In the genomic region with DNA sequence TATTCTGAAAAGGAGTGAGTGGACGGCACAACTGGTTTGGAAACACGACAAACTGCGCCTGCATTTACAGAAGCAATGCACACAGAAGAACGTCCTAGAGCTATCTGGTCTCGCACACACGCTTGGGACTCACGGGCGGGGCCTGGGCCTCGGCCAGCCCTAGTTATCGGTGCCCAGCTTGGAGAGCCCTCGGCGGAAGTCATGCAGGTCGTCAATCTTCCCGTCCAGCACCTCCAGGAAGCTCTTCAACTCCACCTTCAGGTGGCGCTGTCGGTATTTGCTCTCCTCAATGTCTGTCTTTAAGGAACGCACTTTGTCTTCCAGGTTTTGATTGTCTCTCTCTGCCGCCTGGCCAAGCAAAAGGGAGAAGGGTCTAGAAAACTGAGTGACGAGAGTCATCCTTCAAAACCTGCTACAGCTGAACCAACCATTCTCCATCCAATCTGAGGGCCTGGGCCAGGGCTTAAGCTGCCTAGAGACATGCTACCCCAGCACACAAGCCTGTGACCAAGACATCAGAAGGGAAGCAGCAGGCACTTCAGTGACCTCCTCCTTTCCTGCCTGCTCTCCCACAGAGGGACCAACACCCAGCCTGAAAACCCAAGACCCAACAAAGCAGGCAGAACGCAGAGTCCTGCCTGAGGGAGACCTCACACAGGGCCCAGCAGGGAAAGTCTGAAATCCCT, we compare ENCODE assay signal across 1 cellular context.
TF ChIP-seq lines count a peak whose summit lies in the region.

No MANE protein-coding gene starts in this region.

TF ChIP-seq in HepG2, 621 proteins besides CTCF, POLR2A, EP300 and RAD21 (continued from another document and continues in another):
- TF ChIP-seq ASH2L (IDR thresholded peaks at IDR 0.05; ENCODE audit: insufficient read length, low read depth, low read length) (no peak), TBX2 (CRISPR knock-in tag; IDR thresholded peaks at IDR 0.05; ENCODE audit: borderline replicate concordance) (peak; percentile 39; the same call in 1 of the 2 replicates), ZNF224 (CRISPR knock-in tag; IDR thresholded peaks at IDR 0.05) (no peak), ZKSCAN8 (CRISPR knock-in tag; IDR thresholded peaks at IDR 0.05; ENCODE audit: borderline replicate concordance) (no peak), MAFG (CRISPR knock-in tag; IDR thresholded peaks at IDR 0.05) (no peak), IRF2 (CRISPR knock-in tag; IDR thresholded peaks at IDR 0.05) (peak; percentile 31; the same call in 1 of the 2 replicates), KAT8 (CRISPR knock-in tag; IDR thresholded peaks at IDR 0.05) (peak; percentile 42; the same call in 1 of the 2 replicates), SMC3 (IDR thresholded peaks at IDR 0.05; ENCODE audit: low read length) (peak; percentile 75), STAG1 (CRISPR knock-in tag; IDR thresholded peaks at IDR 0.05) (peak; percentile 84), SALL1 (CRISPR knock-in tag; IDR thresholded peaks at IDR 0.05) (peak; percentile 54; the same call in 1 of the 2 replicates), CCDC6 (CRISPR knock-in tag; IDR thresholded peaks at IDR 0.05) (no peak), ZNF34 (CRISPR knock-in tag; IDR thresholded peaks at IDR 0.05; ENCODE audit: borderline replicate concordance) (no peak), ZNF629 (CRISPR knock-in tag; conservative IDR thresholded peaks at IDR 0.05) (no peak), ZNF768 (CRISPR knock-in tag; IDR thresholded peaks at IDR 0.05) (no peak), ZFX (CRISPR knock-in tag; IDR thresholded peaks at IDR 0.05; ENCODE audit: low read depth) (peak; percentile 20; the same call in 1 of the 2 replicates), MAFF (IDR thresholded peaks at IDR 0.05; ENCODE audit: low read depth, low read length) (no peak), HOXA5 (CRISPR knock-in tag; IDR thresholded peaks at IDR 0.05) (0 out of 2 replicates have a peak, but pooled peaks have one; percentile 43), KDM2A (CRISPR knock-in tag; IDR thresholded peaks at IDR 0.05; ENCODE audit: borderline replicate concordance, low read depth) (peak; percentile 48; the same call in 1 of the 2 replicates), GTF2F1 (IDR thresholded peaks at IDR 0.05; ENCODE audit: low read length) (no peak), GABPB1 (CRISPR knock-in tag; IDR thresholded peaks at IDR 0.05) (peak; percentile 72), THAP11 (CRISPR knock-in tag; IDR thresholded peaks at IDR 0.05) (peak; percentile 22; the same call in 1 of the 2 replicates), SP4 (CRISPR knock-in tag; IDR thresholded peaks at IDR 0.05) (peak; percentile 38; the same call in 1 of the 2 replicates), SP1 (IDR thresholded peaks at IDR 0.05) (no peak), SP1 (CRISPR knock-in tag; IDR thresholded peaks at IDR 0.05) (no peak), SOX5 (CRISPR knock-in tag; IDR thresholded peaks at IDR 0.05; ENCODE audit: borderline replicate concordance) (0 out of 2 replicates have a peak, but pooled peaks have one; percentile 40), FOXK1 (CRISPR knock-in tag; IDR thresholded peaks at IDR 0.05; ENCODE audit: borderline replicate concordance, low read depth) (0 out of 2 replicates have a peak, but pooled peaks have one; percentile 32), KLF16 (CRISPR knock-in tag; IDR thresholded peaks at IDR 0.05) (0 out of 4 replicates have a peak, but pooled peaks of 1 of the 2 experiments have one; percentile 37), NR2F1 (CRISPR knock-in tag; IDR thresholded peaks at IDR 0.05) (no peak), HNF4A (CRISPR knock-in tag; IDR thresholded peaks at IDR 0.05) (no peak), POLR2AphosphoS5 (IDR thresholded peaks at IDR 0.05; ENCODE audit: low read depth, low read length) (no peak)
- TF ChIP-seq, protein P1, sequence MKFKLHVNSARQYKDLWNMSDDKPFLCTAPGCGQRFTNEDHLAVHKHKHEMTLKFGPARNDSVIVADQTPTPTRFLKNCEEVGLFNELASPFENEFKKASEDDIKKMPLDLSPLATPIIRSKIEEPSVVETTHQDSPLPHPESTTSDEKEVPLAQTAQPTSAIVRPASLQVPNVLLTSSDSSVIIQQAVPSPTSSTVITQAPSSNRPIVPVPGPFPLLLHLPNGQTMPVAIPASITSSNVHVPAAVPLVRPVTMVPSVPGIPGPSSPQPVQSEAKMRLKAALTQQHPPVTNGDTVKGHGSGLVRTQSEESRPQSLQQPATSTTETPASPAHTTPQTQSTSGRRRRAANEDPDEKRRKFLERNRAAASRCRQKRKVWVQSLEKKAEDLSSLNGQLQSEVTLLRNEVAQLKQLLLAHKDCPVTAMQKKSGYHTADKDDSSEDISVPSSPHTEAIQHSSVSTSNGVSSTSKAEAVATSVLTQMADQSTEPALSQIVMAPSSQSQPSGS (CRISPR knock-in tag; IDR thresholded peaks at IDR 0.05): 0 out of 2 replicates have a peak, but pooled peaks have one; percentile 15
- TF ChIP-seq, protein P2, sequence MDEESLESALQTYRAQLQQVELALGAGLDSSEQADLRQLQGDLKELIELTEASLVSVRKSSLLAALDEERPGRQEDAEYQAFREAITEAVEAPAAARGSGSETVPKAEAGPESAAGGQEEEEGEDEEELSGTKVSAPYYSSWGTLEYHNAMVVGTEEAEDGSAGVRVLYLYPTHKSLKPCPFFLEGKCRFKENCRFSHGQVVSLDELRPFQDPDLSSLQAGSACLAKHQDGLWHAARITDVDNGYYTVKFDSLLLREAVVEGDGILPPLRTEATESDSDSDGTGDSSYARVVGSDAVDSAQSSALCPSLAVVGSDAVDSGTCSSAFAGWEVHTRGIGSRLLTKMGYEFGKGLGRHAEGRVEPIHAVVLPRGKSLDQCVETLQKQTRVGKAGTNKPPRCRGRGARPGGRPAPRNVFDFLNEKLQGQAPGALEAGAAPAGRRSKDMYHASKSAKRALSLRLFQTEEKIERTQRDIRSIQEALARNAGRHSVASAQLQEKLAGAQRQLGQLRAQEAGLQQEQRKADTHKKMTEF (CRISPR knock-in tag; IDR thresholded peaks at IDR 0.05): 0 out of 2 replicates have a peak, but pooled peaks have one; percentile 28
- TF ChIP-seq, protein P3, sequence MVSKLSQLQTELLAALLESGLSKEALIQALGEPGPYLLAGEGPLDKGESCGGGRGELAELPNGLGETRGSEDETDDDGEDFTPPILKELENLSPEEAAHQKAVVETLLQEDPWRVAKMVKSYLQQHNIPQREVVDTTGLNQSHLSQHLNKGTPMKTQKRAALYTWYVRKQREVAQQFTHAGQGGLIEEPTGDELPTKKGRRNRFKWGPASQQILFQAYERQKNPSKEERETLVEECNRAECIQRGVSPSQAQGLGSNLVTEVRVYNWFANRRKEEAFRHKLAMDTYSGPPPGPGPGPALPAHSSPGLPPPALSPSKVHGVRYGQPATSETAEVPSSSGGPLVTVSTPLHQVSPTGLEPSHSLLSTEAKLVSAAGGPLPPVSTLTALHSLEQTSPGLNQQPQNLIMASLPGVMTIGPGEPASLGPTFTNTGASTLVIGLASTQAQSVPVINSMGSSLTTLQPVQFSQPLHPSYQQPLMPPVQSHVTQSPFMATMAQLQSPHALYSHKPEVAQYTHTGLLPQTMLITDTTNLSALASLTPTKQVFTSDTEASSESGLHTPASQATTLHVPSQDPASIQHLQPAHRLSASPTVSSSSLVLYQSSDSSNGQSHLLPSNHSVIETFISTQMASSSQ (IDR thresholded peaks at IDR 0.05; ENCODE audit: low read depth): no peak
- TF ChIP-seq, protein P3 (CRISPR knock-in tag; IDR thresholded peaks at IDR 0.05; ENCODE audit: borderline replicate concordance): no peak
- TF ChIP-seq, protein P4, sequence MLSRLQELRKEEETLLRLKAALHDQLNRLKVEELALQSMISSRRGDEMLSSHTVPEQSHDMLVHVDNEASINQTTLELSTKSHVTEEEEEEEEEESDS (CRISPR knock-in tag; IDR thresholded peaks at IDR 0.05; ENCODE audit: borderline replicate concordance): no peak
- TF ChIP-seq, protein P5, sequence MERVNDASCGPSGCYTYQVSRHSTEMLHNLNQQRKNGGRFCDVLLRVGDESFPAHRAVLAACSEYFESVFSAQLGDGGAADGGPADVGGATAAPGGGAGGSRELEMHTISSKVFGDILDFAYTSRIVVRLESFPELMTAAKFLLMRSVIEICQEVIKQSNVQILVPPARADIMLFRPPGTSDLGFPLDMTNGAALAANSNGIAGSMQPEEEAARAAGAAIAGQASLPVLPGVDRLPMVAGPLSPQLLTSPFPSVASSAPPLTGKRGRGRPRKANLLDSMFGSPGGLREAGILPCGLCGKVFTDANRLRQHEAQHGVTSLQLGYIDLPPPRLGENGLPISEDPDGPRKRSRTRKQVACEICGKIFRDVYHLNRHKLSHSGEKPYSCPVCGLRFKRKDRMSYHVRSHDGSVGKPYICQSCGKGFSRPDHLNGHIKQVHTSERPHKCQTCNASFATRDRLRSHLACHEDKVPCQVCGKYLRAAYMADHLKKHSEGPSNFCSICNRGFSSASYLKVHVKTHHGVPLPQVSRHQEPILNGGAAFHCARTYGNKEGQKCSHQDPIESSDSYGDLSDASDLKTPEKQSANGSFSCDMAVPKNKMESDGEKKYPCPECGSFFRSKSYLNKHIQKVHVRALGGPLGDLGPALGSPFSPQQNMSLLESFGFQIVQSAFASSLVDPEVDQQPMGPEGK (CRISPR knock-in tag; IDR thresholded peaks at IDR 0.05): 0 out of 2 replicates have a peak, but pooled peaks have one; percentile 22
- TF ChIP-seq, protein P6, sequence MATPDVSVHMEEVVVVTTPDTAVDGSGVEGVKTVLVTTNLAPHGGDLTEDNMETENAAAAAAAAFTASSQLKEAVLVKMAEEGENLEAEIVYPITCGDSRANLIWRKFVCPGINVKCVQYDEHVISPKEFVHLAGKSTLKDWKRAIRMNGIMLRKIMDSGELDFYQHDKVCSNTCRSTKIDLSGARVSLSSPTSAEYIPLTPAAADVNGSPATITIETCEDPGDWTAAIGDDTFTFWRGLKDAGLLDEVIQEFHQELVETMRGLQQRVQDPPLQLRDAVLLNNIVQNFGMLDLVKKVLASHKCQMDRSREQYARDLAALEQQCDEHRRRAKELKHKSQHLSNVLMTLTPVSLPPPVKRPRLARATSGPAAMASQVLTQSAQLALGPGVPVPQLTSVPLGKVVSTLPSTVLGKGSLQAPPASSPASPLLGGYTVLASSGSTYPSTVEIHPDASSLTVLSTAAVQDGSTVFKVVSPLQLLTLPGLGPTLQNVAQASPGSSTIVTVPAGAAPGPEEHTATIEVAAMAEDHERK (CRISPR knock-in tag; IDR thresholded peaks at IDR 0.05; ENCODE audit: low read depth): no peak
- TF ChIP-seq, protein P7, sequence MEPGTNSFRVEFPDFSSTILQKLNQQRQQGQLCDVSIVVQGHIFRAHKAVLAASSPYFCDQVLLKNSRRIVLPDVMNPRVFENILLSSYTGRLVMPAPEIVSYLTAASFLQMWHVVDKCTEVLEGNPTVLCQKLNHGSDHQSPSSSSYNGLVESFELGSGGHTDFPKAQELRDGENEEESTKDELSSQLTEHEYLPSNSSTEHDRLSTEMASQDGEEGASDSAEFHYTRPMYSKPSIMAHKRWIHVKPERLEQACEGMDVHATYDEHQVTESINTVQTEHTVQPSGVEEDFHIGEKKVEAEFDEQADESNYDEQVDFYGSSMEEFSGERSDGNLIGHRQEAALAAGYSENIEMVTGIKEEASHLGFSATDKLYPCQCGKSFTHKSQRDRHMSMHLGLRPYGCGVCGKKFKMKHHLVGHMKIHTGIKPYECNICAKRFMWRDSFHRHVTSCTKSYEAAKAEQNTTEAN (CRISPR knock-in tag; conservative IDR thresholded peaks at IDR 0.05): no peak
- TF ChIP-seq, protein P8, sequence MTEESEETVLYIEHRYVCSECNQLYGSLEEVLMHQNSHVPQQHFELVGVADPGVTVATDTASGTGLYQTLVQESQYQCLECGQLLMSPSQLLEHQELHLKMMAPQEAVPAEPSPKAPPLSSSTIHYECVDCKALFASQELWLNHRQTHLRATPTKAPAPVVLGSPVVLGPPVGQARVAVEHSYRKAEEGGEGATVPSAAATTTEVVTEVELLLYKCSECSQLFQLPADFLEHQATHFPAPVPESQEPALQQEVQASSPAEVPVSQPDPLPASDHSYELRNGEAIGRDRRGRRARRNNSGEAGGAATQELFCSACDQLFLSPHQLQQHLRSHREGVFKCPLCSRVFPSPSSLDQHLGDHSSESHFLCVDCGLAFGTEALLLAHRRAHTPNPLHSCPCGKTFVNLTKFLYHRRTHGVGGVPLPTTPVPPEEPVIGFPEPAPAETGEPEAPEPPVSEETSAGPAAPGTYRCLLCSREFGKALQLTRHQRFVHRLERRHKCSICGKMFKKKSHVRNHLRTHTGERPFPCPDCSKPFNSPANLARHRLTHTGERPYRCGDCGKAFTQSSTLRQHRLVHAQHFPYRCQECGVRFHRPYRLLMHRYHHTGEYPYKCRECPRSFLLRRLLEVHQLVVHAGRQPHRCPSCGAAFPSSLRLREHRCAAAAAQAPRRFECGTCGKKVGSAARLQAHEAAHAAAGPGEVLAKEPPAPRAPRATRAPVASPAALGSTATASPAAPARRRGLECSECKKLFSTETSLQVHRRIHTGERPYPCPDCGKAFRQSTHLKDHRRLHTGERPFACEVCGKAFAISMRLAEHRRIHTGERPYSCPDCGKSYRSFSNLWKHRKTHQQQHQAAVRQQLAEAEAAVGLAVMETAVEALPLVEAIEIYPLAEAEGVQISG (CRISPR knock-in tag; IDR thresholded peaks at IDR 0.05): peak; percentile 39
- TF ChIP-seq, protein P9, sequence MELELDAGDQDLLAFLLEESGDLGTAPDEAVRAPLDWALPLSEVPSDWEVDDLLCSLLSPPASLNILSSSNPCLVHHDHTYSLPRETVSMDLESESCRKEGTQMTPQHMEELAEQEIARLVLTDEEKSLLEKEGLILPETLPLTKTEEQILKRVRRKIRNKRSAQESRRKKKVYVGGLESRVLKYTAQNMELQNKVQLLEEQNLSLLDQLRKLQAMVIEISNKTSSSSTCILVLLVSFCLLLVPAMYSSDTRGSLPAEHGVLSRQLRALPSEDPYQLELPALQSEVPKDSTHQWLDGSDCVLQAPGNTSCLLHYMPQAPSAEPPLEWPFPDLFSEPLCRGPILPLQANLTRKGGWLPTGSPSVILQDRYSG (CRISPR knock-in tag; IDR thresholded peaks at IDR 0.05): no peak
